ENCODE assay signal across 22 cellular contexts in genomic region chrX:84362184-84362838, GRCh38.
DNase-seq lines count a peak whose midpoint lies in the region; ATAC-seq and TF ChIP-seq lines count a peak whose summit lies in the region.
"Had no signal": no experiment of that assay in that cellular context is flagged by ENCODE, and none has a peak within 500 bp of the region (broad histone marks: within the 10 kb centered on the region; RNA-seq: fewer than 3 reads in every experiment).

No MANE protein-coding gene starts in this region.

- no peak overlapping the region for H3K4me3 ChIP-seq in GM23338
- H3K4me3 ChIP-seq: heart left ventricle, left lung had no signal

- H3K27ac Mint-ChIP-seq in GM23338, result peak overlapping the region; percentile 94
- H3K27ac Mint-ChIP-seq in osteocyte (ENCODE audit: unreplicated experiment), result no peak overlapping the region
- H3K27ac Mint-ChIP-seq: activated naive CD4-positive, alpha-beta T cell treated with anti-CD3 and anti-CD28 coated beads for 36 hours; CD8-positive, alpha-beta T cell had no signal

- H3K27ac ChIP-seq in GM23338 (ENCODE audit: low read depth), result no peak overlapping the region
- H3K27ac ChIP-seq: heart left ventricle, left lung had no signal

- H3K9me3 Mint-ChIP-seq in GM23338, result peaks cover 6% of the 10 kb centered on the region; the same call in 2 of the 3 replicates
- H3K9me3 Mint-ChIP-seq in osteocyte (ENCODE audit: unreplicated experiment), result peaks cover 29% of the 10 kb centered on the region

- TF ChIP-seq CTCF in GM23338 (conservative IDR thresholded peaks at IDR 0.05; ENCODE audit: low read depth in 2 of 2) (no peak), osteocyte (IDR thresholded peaks at IDR 0.05) (no peak)

- ATAC-seq in GM23338 (no peak), sciatic nerve (peak; percentile 74), GM19397 (IDR thresholded peaks at IDR 0.05; ENCODE audit: unreplicated experiment) (no peak)
- ATAC-seq: activated T-cell treated with anti-CD3 and anti-CD28 coated beads, Interleukin-2, amount 50 U/mL, for 4 hours; CD8-positive, alpha-beta T cell; esophagus mucosa; heart left ventricle; left lung had no signal

- H3K36me3 ChIP-seq in GM23338 (ENCODE audit: insufficient read depth), result no peaks in the 10 kb centered on the region
- H3K36me3 ChIP-seq: heart left ventricle, left lung had no signal

- DNase-seq in AG20443 (ENCODE audit: low spot score), result peak; percentile 6
- DNase-seq in GM23338 (ENCODE audit: low spot score), result no peak
- peak; percentile 39 for DNase-seq in fibroblast of gingiva (ENCODE audit: low read depth)
- no peak for DNase-seq in sciatic nerve (ENCODE audit: low spot score)
- DNase-seq in osteocyte (ENCODE audit: extremely low spot score, unreplicated experiment), result no peak
- DNase-seq in NCI-H1930 (lab: John Stamatoyannopoulos, UW), result no peak
- DNase-seq: activated CD4-positive, CD25-positive, alpha-beta regulatory T cell treated with anti-CD3 and anti-CD28 coated beads, Interleukin-2, amount 50 U/mL, for 72 hours; activated naive CD4-positive, alpha-beta T cell treated with anti-CD3 and anti-CD28 coated beads for 36 hours; activated T-cell treated with anti-CD3 and anti-CD28 coated beads, Interleukin-2, amount 50 U/mL, for 4 hours; CD8-positive, alpha-beta T cell; DMS153; effector CD8-positive, alpha-beta T cell; heart left ventricle; left lung; NCI-H1092; NCI-H2081; NCI-H345; NCI-H82; SHP77 had no signal

- no peak overlapping the region for H2AFZ ChIP-seq in GM23338

- no peak overlapping the region for H3K4me2 ChIP-seq in GM23338

- no peaks in the 10 kb centered on the region for H3F3A ChIP-seq in GM23338 (replicated peaks; ENCODE audit: low read depth)

- H3K27me3 Mint-ChIP-seq in GM23338 (ENCODE audit: insufficient read depth, low read depth, poor library complexity) (no peaks in the 10 kb centered on the region), osteocyte (ENCODE audit: unreplicated experiment) (no peaks in the 10 kb centered on the region)
- H3K27me3 Mint-ChIP-seq: central memory CD8-positive, alpha-beta T cell had no signal

- H3K27me3 ChIP-seq in GM23338 (ENCODE audit: insufficient read depth), result no peaks in the 10 kb centered on the region
- H3K27me3 ChIP-seq: heart left ventricle, left lung had no signal

- H3K4me1 Mint-ChIP-seq in GM23338 (peaks cover 14% of the 10 kb centered on the region; the same call in 2 of the 3 replicates), osteocyte (ENCODE audit: unreplicated experiment) (peaks cover 13% of the 10 kb centered on the region)
- H3K4me1 Mint-ChIP-seq: central memory CD8-positive, alpha-beta T cell had no signal

- intact Hi-C loops in sciatic nerve (cut with DNase I), result no loop called here

- no peaks in the 10 kb centered on the region for H3K79me2 ChIP-seq in GM23338 (replicated peaks; ENCODE audit: insufficient read depth)

- peaks cover 17% of the 10 kb centered on the region for H3K4me1 ChIP-seq in GM23338 (ENCODE audit: insufficient read depth)
- H3K4me1 ChIP-seq: left lung had no signal

- no peaks in the 10 kb centered on the region for H4K20me1 ChIP-seq in GM23338 (replicated peaks; ENCODE audit: insufficient read depth)

- no peaks in the 10 kb centered on the region for H3K9me2 ChIP-seq in GM23338 (ENCODE audit: insufficient read depth)

- peaks cover 5% of the 10 kb centered on the region; the same call in 1 of the 3 replicates for H3K36me3 Mint-ChIP-seq in GM23338 (ENCODE audit: low read depth)
- H3K36me3 Mint-ChIP-seq in osteocyte (ENCODE audit: unreplicated experiment), result no peaks in the 10 kb centered on the region
- H3K36me3 Mint-ChIP-seq: CD8-positive, alpha-beta T cell had no signal

- H3K4me3 Mint-ChIP-seq in GM23338 (no peak overlapping the region), osteocyte (ENCODE audit: unreplicated experiment) (no peak overlapping the region)
- H3K4me3 Mint-ChIP-seq: activated naive CD4-positive, alpha-beta T cell treated with anti-CD3 and anti-CD28 coated beads for 36 hours; activated T-cell treated with anti-CD3 and anti-CD28 coated beads, Interleukin-2, amount 50 U/mL, for 4 hours; CD8-positive, alpha-beta T cell; central memory CD8-positive, alpha-beta T cell had no signal

TF ChIP-seq in GM23338, 12 proteins besides CTCF, POLR2A, EP300 and RAD21 (continues in another document):
- TF ChIP-seq POLR2AphosphoS5 (IDR thresholded peaks at IDR 0.05; ENCODE audit: low read depth) (no peak), JUNB (IDR thresholded peaks at IDR 0.05; ENCODE audit: unreplicated experiment) (no peak), STAT1 (IDR thresholded peaks at IDR 0.05; ENCODE audit: unreplicated experiment) (no peak), ZNF331 (CRISPR knock-in tag; IDR thresholded peaks at IDR 0.05; ENCODE audit: low read depth) (no peak), REST (IDR thresholded peaks at IDR 0.05; ENCODE audit: unreplicated experiment) (no peak), EZH2phosphoT487 (IDR thresholded peaks at IDR 0.05; ENCODE audit: unreplicated experiment) (no peak), ETS1 (IDR thresholded peaks at IDR 0.05) (no peak), EZH2 (IDR thresholded peaks at IDR 0.05; ENCODE audit: low read depth, unreplicated experiment) (no peak), CREB1 (CRISPR knock-in tag; IDR thresholded peaks at IDR 0.05; ENCODE audit: low read depth) (no peak), NANOG (IDR thresholded peaks at IDR 0.05; ENCODE audit: borderline replicate concordance) (no peak), ZNF114 (CRISPR knock-in tag; IDR thresholded peaks at IDR 0.05) (no peak)

Comparison
In these comparisons a context has a peak if more than half of its experiments do, and no peak if none do; other contexts are left out.
1. DNase-seq: peak in AG20443 (single experiment) and fibroblast of gingiva (single experiment); none in GM23338 (single experiment), sciatic nerve (single experiment), osteocyte (single experiment) and NCI-H1930 (0 of 2).